ENCODE assay signal across 9 cellular contexts in the genomic region with DNA sequence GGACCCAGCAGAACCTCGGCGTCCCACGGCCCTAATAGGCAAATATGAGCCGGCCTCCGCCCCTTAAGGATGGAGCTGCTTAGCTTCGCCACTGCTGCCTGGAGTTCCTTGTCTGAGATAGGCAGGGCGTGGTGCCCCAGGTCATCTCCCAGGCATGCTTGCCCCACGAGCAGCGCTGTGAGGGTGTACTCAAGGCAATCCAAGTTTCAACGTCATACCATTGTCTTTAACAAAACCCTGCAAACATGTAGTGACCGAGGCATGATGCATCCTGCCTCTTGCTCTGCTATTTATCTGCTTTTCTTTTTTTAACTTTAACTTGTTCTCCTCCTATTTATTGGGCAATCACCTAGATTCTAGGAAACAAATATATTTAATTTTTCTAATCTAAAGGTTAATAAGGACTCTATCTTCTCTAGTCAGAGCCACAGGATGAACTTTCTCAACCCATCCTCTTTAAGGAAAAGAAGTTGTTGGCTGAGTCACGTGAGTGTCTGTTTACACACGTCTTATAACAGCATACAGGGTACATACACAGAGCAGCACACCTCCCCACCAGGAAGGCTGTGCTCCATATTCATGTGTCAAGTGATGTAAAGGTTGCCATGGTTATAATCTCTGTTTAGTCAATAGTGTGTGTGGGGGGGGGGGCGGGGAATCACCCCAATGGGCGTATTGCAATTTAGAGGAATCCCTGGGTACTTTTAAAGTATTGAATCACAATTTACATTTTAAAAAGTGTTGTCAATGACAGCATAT. TPM values are rescaled to one million over a fixed set of nuclear protein-coding genes. Genes with fewer than 3 reads are reported as not detected.
A peak's percentile ranks its signal among the peaks of the same experiment; 100 is the strongest.
DNase-seq lines count a peak whose midpoint lies in the region; ATAC-seq and TF ChIP-seq lines count a peak whose summit lies in the region.
"Had no signal": no experiment of that assay in that cellular context is flagged by ENCODE, and none has a peak within 500 bp of the region (broad histone marks: within the 10 kb centered on the region; RNA-seq: fewer than 3 reads in every experiment).

No MANE protein-coding gene starts in this region.

- no peak for TF ChIP-seq CTCF in gastrocnemius medialis (IDR thresholded peaks at IDR 0.05 in 4 of 5, conservative IDR thresholded peaks at IDR 0.05 in 1 of 5)

- H3K4me3 ChIP-seq in gastrocnemius medialis, result no peak overlapping the region

- intact Hi-C loops in dendritic cell treated with granulocyte-macrophage colony-stimulating factor and Interleukin-4, amounts not matched to agents 40 ng/mL and 50 ng/mL, for 4 days (cut with micrococcal nuclease), result no loop called here
- intact Hi-C loops in gastrocnemius medialis (cut with DNase I; ENCODE audit: low total_unique reads), result loop anchor here (10.0 kb wide), 3 partner anchors 140 to 360 kb away; a partner anchor contains a TSS

- no peaks in the 10 kb centered on the region for H3K36me3 ChIP-seq in gastrocnemius medialis

- no peak for ATAC-seq in gastrocnemius medialis
- no peak for ATAC-seq in HG03039 (IDR thresholded peaks at IDR 0.05; ENCODE audit: unreplicated experiment)
- no peak for ATAC-seq in GM18498 (IDR thresholded peaks at IDR 0.05; ENCODE audit: unreplicated experiment)

- peaks cover 34% of the 10 kb centered on the region for H3K4me1 Mint-ChIP-seq in dendritic cell treated with granulocyte-macrophage colony-stimulating factor and Interleukin-4, amounts not matched to agents 40 ng/mL and 50 ng/mL, for 4 days (ENCODE audit: low read depth)

- in situ Hi-C loops in gastrocnemius medialis (cut with MboI; ENCODE audit: low sequenced_read_pairs in 4 of 4), result loop anchor here in 1 of 4 donors (25.0 kb wide), 1 partner anchor 108 kb away; no protein-coding TSS in a partner anchor

- H3K36me3 Mint-ChIP-seq in dendritic cell treated with granulocyte-macrophage colony-stimulating factor and Interleukin-4, amounts not matched to agents 40 ng/mL and 50 ng/mL, for 4 days (ENCODE audit: low read depth), result no peaks in the 10 kb centered on the region

- no peaks in the 10 kb centered on the region for H3K9me3 ChIP-seq in gastrocnemius medialis

- H3K27me3 Mint-ChIP-seq in dendritic cell treated with granulocyte-macrophage colony-stimulating factor and Interleukin-4, amounts not matched to agents 40 ng/mL and 50 ng/mL, for 4 days, result no peaks in the 10 kb centered on the region

- peaks cover 7 to 11% of the 10 kb centered on the region in 2 donors for H3K4me1 ChIP-seq in gastrocnemius medialis

- DNase-seq in Daoy (ENCODE audit: low read depth) (peak; percentile 79), NCI-H526 (lab: John Stamatoyannopoulos, UW) (peak; percentile 46 to 63), mucosa of gallbladder (ENCODE audit: low spot score) (peak; percentile 78), gastrocnemius medialis (no peak)
- no peak for DNase-seq in effector CD8-positive, alpha-beta T cell (lab: John Stamatoyannopoulos, UW)
- DNase-seq: H7 had no signal

- H3K27me3 ChIP-seq in gastrocnemius medialis, result no peaks in the 10 kb centered on the region

- H3K27ac ChIP-seq in gastrocnemius medialis, result no peak overlapping the region

- H3K4me3 Mint-ChIP-seq in dendritic cell treated with granulocyte-macrophage colony-stimulating factor and Interleukin-4, amounts not matched to agents 40 ng/mL and 50 ng/mL, for 4 days, result no peak overlapping the region

- no peak for TF ChIP-seq POLR2A in gastrocnemius medialis (IDR thresholded peaks at IDR 0.05)

- peak overlapping the region; percentile 27 for H3K27ac Mint-ChIP-seq in dendritic cell treated with granulocyte-macrophage colony-stimulating factor and Interleukin-4, amounts not matched to agents 40 ng/mL and 50 ng/mL, for 4 days

- H3K9me3 Mint-ChIP-seq in dendritic cell treated with granulocyte-macrophage colony-stimulating factor and Interleukin-4, amounts not matched to agents 40 ng/mL and 50 ng/mL, for 4 days, result no peaks in the 10 kb centered on the region

RNA-seq across cellular contexts. Expression of a gene that starts 27.3 kb away (rescaled TPM):
- total RNA-seq in Daoy (2014; rRNA removed; shearing (Covaris generic)), result 2.5 and 3.6 TPM in 2 replicates
- 23.5 TPM for total RNA-seq in mucosa of gallbladder
- total RNA-seq in gastrocnemius medialis, result 1 to 10 TPM; 1.9 to 4.0 (median 3.0) TPM

Comparison
In these comparisons a context has a peak if more than half of its experiments do, and no peak if none do; other contexts are left out.
1. DNase-seq: peak in Daoy (single experiment), NCI-H526 (2 of 2) and mucosa of gallbladder (single experiment); none in gastrocnemius medialis (0 of 2) and effector CD8-positive, alpha-beta T cell (single experiment).